9 cellular contexts compared by ENCODE assay signal in genomic region chr13:44815507-44816074, GRCh38.
DNase-seq lines count a peak whose midpoint lies in the region; ATAC-seq and TF ChIP-seq lines count a peak whose summit lies in the region.
"Had no signal": no experiment of that assay in that cellular context is flagged by ENCODE, and none has a peak within 500 bp of the region (broad histone marks: within the 10 kb centered on the region; RNA-seq: fewer than 3 reads in every experiment).

No MANE protein-coding gene starts in this region.

- no peaks in the 10 kb centered on the region for H3K9me3 Mint-ChIP-seq in activated CD8-positive, alpha-beta T cell treated with anti-CD3 and anti-CD28 coated beads for 36 hours
- no peaks in the 10 kb centered on the region for H3K9me3 Mint-ChIP-seq in activated CD8-positive, alpha-beta T cell treated with anti-CD3 and anti-CD28 coated beads, Interleukin-2, amount 10 ng/mL, durations not matched to agents 7 days and 5 days (ENCODE audit: insufficient read depth)
- H3K9me3 Mint-ChIP-seq in stimulated activated naive CD8-positive, alpha-beta T cell treated with anti-CD3 and anti-CD28 coated beads, Interleukin-15, amount 100 ng/mL, for 72 hours, result no peaks in the 10 kb centered on the region
- H3K9me3 Mint-ChIP-seq in naive thymus-derived CD8-positive, alpha-beta T cell, result no peaks in the 10 kb centered on the region

- CTCF ChIA-PET in activated CD8-positive, alpha-beta T cell treated with anti-CD3 and anti-CD28 coated beads for 36 hours (lab: Charles Lee), result interaction anchor here (1.0 kb wide), 1 partner anchor 331 kb away, joined by 3 read pairs; no protein-coding TSS in a partner anchor
- CTCF ChIA-PET in activated CD8-positive, alpha-beta T cell treated with anti-CD3 and anti-CD28 coated beads, Interleukin-2, amount 10 ng/mL, durations not matched to agents 7 days and 5 days (lab: Charles Lee), result no interaction called here

- no peak overlapping the region for H3K4me3 Mint-ChIP-seq in activated CD8-positive, alpha-beta T cell treated with anti-CD3 and anti-CD28 coated beads for 36 hours
- H3K4me3 Mint-ChIP-seq in activated CD8-positive, alpha-beta T cell treated with anti-CD3 and anti-CD28 coated beads, Interleukin-2, amount 10 ng/mL, durations not matched to agents 7 days and 5 days, result no peak overlapping the region
- H3K4me3 Mint-ChIP-seq in stimulated activated naive CD8-positive, alpha-beta T cell treated with anti-CD3 and anti-CD28 coated beads, Interleukin-15, amount 100 ng/mL, for 72 hours, result no peak overlapping the region
- no peak overlapping the region for H3K4me3 Mint-ChIP-seq in naive thymus-derived CD8-positive, alpha-beta T cell

- no peak for TF ChIP-seq POLR2A in spleen (IDR thresholded peaks at IDR 0.05)

- no peak overlapping the region for H3K27ac ChIP-seq in spleen

- peaks cover 0 to 5% (median 0%) of the 10 kb centered on the region in 7 donors for H3K27me3 ChIP-seq in spleen (replicated peaks in 1 of 7)

- peak; percentile 52 for ATAC-seq in activated CD8-positive, alpha-beta T cell treated with anti-CD3 and anti-CD28 coated beads for 36 hours
- no peak for ATAC-seq in activated CD8-positive, alpha-beta T cell treated with anti-CD3 and anti-CD28 coated beads, Interleukin-2, amount 10 ng/mL, durations not matched to agents 7 days and 5 days
- ATAC-seq in stimulated activated naive CD8-positive, alpha-beta T cell treated with anti-CD3 and anti-CD28 coated beads, Interleukin-15, amount 100 ng/mL, for 72 hours, result peak; percentile 71
- ATAC-seq in naive thymus-derived CD8-positive, alpha-beta T cell, result no peak

- H3K27me3 Mint-ChIP-seq in activated CD8-positive, alpha-beta T cell treated with anti-CD3 and anti-CD28 coated beads for 36 hours, result peaks cover 17% of the 10 kb centered on the region
- H3K27me3 Mint-ChIP-seq in activated CD8-positive, alpha-beta T cell treated with anti-CD3 and anti-CD28 coated beads, Interleukin-2, amount 10 ng/mL, durations not matched to agents 7 days and 5 days (ENCODE audit: low read depth), result peaks cover 7% of the 10 kb centered on the region
- H3K27me3 Mint-ChIP-seq in stimulated activated naive CD8-positive, alpha-beta T cell treated with anti-CD3 and anti-CD28 coated beads, Interleukin-15, amount 100 ng/mL, for 72 hours, result peaks cover 36% of the 10 kb centered on the region
- H3K27me3 Mint-ChIP-seq in naive thymus-derived CD8-positive, alpha-beta T cell, result peaks cover 0 to 9% (median 4%) of the 10 kb centered on the region in 5 donors

- 58 to 78% (median 66%) methylated on average over 8 of the region's 8 CpGs for WGBS in spleen, 5 donors

- no peak overlapping the region for H3K27ac Mint-ChIP-seq in activated CD8-positive, alpha-beta T cell treated with anti-CD3 and anti-CD28 coated beads for 36 hours
- H3K27ac Mint-ChIP-seq in activated CD8-positive, alpha-beta T cell treated with anti-CD3 and anti-CD28 coated beads, Interleukin-2, amount 10 ng/mL, durations not matched to agents 7 days and 5 days, result no peak overlapping the region
- H3K27ac Mint-ChIP-seq in stimulated activated naive CD8-positive, alpha-beta T cell treated with anti-CD3 and anti-CD28 coated beads, Interleukin-15, amount 100 ng/mL, for 72 hours, result peak overlapping the region in 1 of 2 donors; percentile 15
- no peak overlapping the region for H3K27ac Mint-ChIP-seq in naive thymus-derived CD8-positive, alpha-beta T cell

- no peak overlapping the region for H3K4me3 ChIP-seq in spleen

- H3K4me1 Mint-ChIP-seq in activated CD8-positive, alpha-beta T cell treated with anti-CD3 and anti-CD28 coated beads for 36 hours (ENCODE audit: low read depth), result peaks cover 20% of the 10 kb centered on the region
- H3K4me1 Mint-ChIP-seq in activated CD8-positive, alpha-beta T cell treated with anti-CD3 and anti-CD28 coated beads, Interleukin-2, amount 10 ng/mL, durations not matched to agents 7 days and 5 days (ENCODE audit: low read depth), result no peaks in the 10 kb centered on the region
- H3K4me1 Mint-ChIP-seq in stimulated activated naive CD8-positive, alpha-beta T cell treated with anti-CD3 and anti-CD28 coated beads, Interleukin-15, amount 100 ng/mL, for 72 hours, result peaks cover 27% of the 10 kb centered on the region
- H3K4me1 Mint-ChIP-seq in naive thymus-derived CD8-positive, alpha-beta T cell, result no peaks in the 10 kb centered on the region

- intact Hi-C loops in activated CD8-positive, alpha-beta T cell treated with anti-CD3 and anti-CD28 coated beads for 36 hours (cut with micrococcal nuclease), result no loop called here
- intact Hi-C loops in head of caudate nucleus (cut with DNase I) (no loop called here), spleen (cut with DNase I; ENCODE audit: low total_unique reads) (no loop called here)

- peak; percentile 39 for DNase-seq in activated CD8-positive, alpha-beta T cell treated with anti-CD3 and anti-CD28 coated beads for 36 hours
- no peak for DNase-seq in activated CD8-positive, alpha-beta T cell treated with anti-CD3 and anti-CD28 coated beads, Interleukin-2, amount 10 ng/mL, durations not matched to agents 7 days and 5 days
- DNase-seq in SW480 (ENCODE audit: low spot score) (peak; percentile 69), head of caudate nucleus (peak; percentile 13 to 89 (median 60)), spleen (no peak), KG1 (lab: John Stamatoyannopoulos, UW) (no peak)
- DNase-seq in stimulated activated naive CD8-positive, alpha-beta T cell treated with anti-CD3 and anti-CD28 coated beads, Interleukin-15, amount 100 ng/mL, for 72 hours, result peak in 1 of 2 donors; percentile 31
- no peak for DNase-seq in naive thymus-derived CD8-positive, alpha-beta T cell
- DNase-seq: DND-41 had no signal

- POLR2A ChIA-PET in activated CD8-positive, alpha-beta T cell treated with anti-CD3 and anti-CD28 coated beads for 36 hours (lab: Charles Lee), result no interaction called here
- POLR2A ChIA-PET in activated CD8-positive, alpha-beta T cell treated with anti-CD3 and anti-CD28 coated beads, Interleukin-2, amount 10 ng/mL, durations not matched to agents 7 days and 5 days (lab: Charles Lee), result no interaction called here
- POLR2A ChIA-PET in naive thymus-derived CD8-positive, alpha-beta T cell (lab: Charles Lee), result interaction anchor here (0.5 kb wide), 1 partner anchor 22 kb away, joined by 6 read pairs; no protein-coding TSS in a partner anchor

- no peaks in the 10 kb centered on the region for H3K9me3 ChIP-seq in spleen

- H3K4me1 ChIP-seq in spleen, result peaks cover 0 to 3% (median 0%) of the 10 kb centered on the region in 6 donors

- H3K36me3 ChIP-seq in spleen, result no peaks in the 10 kb centered on the region

- no peak for TF ChIP-seq CTCF in activated CD8-positive, alpha-beta T cell treated with anti-CD3 and anti-CD28 coated beads for 36 hours (IDR thresholded peaks at IDR 0.05)
- TF ChIP-seq CTCF in spleen (IDR thresholded peaks at IDR 0.05 in 8 of 11, conservative IDR thresholded peaks at IDR 0.05 in 3 of 11), result no peak

- no peaks in the 10 kb centered on the region for H3K36me3 Mint-ChIP-seq in activated CD8-positive, alpha-beta T cell treated with anti-CD3 and anti-CD28 coated beads for 36 hours (ENCODE audit: low read depth)
- H3K36me3 Mint-ChIP-seq in activated CD8-positive, alpha-beta T cell treated with anti-CD3 and anti-CD28 coated beads, Interleukin-2, amount 10 ng/mL, durations not matched to agents 7 days and 5 days (ENCODE audit: low read depth), result no peaks in the 10 kb centered on the region
- no peaks in the 10 kb centered on the region for H3K36me3 Mint-ChIP-seq in naive thymus-derived CD8-positive, alpha-beta T cell

Comparison
In these comparisons a context has a peak if more than half of its experiments do, and no peak if none do; other contexts are left out.
1. ATAC-seq: peak in activated CD8-positive, alpha-beta T cell treated with anti-CD3 and anti-CD28 coated beads for 36 hours (single experiment) and stimulated activated naive CD8-positive, alpha-beta T cell treated with anti-CD3 and anti-CD28 coated beads, Interleukin-15, amount 100 ng/mL, for 72 hours (single experiment); none in activated CD8-positive, alpha-beta T cell treated with anti-CD3 and anti-CD28 coated beads, Interleukin-2, amount 10 ng/mL, durations not matched to agents 7 days and 5 days (single experiment) and naive thymus-derived CD8-positive, alpha-beta T cell (0 of 2).
2. DNase-seq: peak in activated CD8-positive, alpha-beta T cell treated with anti-CD3 and anti-CD28 coated beads for 36 hours (single experiment), SW480 (single experiment) and head of caudate nucleus (42 of 42); none in activated CD8-positive, alpha-beta T cell treated with anti-CD3 and anti-CD28 coated beads, Interleukin-2, amount 10 ng/mL, durations not matched to agents 7 days and 5 days (single experiment), spleen (single experiment), KG1 (single experiment) and naive thymus-derived CD8-positive, alpha-beta T cell (0 of 10).